ENCODE assay signal across 9 cellular contexts in the genomic region with DNA sequence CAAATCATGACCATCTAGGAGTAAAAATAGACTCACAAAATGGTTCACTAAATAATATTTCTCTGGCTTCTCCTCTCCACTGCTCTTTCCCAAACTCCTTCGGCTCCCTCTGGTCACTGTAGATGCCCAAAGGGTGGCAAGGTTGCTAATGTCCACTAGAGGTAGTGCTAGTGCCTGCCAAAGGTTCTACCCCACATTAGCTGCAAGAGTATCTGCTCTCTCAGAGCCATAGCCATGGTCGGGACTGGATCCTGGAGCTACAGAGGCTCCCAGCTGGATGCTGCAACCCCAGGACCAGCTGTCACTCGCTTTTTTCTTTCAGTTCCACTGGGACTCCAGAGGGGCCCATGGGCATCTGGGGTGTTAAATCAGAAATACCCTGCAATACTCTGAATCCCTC. TPM values are rescaled to one million over a fixed set of nuclear protein-coding genes. Genes with fewer than 3 reads are reported as not detected.
DNase-seq lines count a peak whose midpoint lies in the region; ATAC-seq and TF ChIP-seq lines count a peak whose summit lies in the region.
"Had no signal": no experiment of that assay in that cellular context is flagged by ENCODE, and none has a peak within 500 bp of the region (broad histone marks: within the 10 kb centered on the region; RNA-seq: fewer than 3 reads in every experiment).

No MANE protein-coding gene starts in this region.

- H3K4me1 Mint-ChIP-seq in chondrocyte (ENCODE audit: low read depth): no peaks in the 10 kb centered on the region
- no peaks in the 10 kb centered on the region for H3K4me1 Mint-ChIP-seq in T-helper 17 cell

- no peak overlapping the region for H3K23ac ChIP-seq in trophoblast cell (ENCODE audit: low read length)

- H3K27me3 Mint-ChIP-seq in chondrocyte (ENCODE audit: low read depth): peaks cover 12% of the 10 kb centered on the region
- peaks cover 18% of the 10 kb centered on the region for H3K27me3 Mint-ChIP-seq in T-helper 17 cell

- no peak overlapping the region for H3K4me2 ChIP-seq in trophoblast cell (ENCODE audit: low read length)
- H3K4me2 ChIP-seq: BLaER1 had no signal

- H3K9ac ChIP-seq in trophoblast cell (ENCODE audit: low read length): no peak overlapping the region
- H3K9ac ChIP-seq: BLaER1 had no signal

- H3K27me3 ChIP-seq in trophoblast cell (ENCODE audit: insufficient read depth, low read length): no peaks in the 10 kb centered on the region
- H3K27me3 ChIP-seq: BLaER1 had no signal

- no peak overlapping the region for H2BK120ac ChIP-seq in trophoblast cell (ENCODE audit: insufficient read depth, low read length, poor library complexity)

- H3K36me3 Mint-ChIP-seq in chondrocyte (ENCODE audit: low read depth): no peaks in the 10 kb centered on the region
- H3K36me3 Mint-ChIP-seq in T-helper 17 cell (ENCODE audit: low read depth): no peaks in the 10 kb centered on the region

- H4K12ac ChIP-seq in trophoblast cell (ENCODE audit: low read depth, low read length): no peak overlapping the region

- no peak overlapping the region for H3K18ac ChIP-seq in trophoblast cell (ENCODE audit: low read length)

- H3K79me2 ChIP-seq in trophoblast cell (ENCODE audit: control insufficient read depth, insufficient read depth, low read length, poor library complexity): no peaks in the 10 kb centered on the region

- H3K27ac ChIP-seq in trophoblast cell (ENCODE audit: low read depth, low read length): no peak overlapping the region
- H3K27ac ChIP-seq: BLaER1 had no signal

- H3K36me3 ChIP-seq in trophoblast cell (ENCODE audit: control insufficient read depth in 1 of 2, insufficient read depth in 2 of 2, low read length in 2 of 2): no peaks in the 10 kb centered on the region
- H3K36me3 ChIP-seq: BLaER1 had no signal

- no peak overlapping the region for H2BK12ac ChIP-seq in trophoblast cell (ENCODE audit: low read length)

- H3K9me3 ChIP-seq in trophoblast cell (ENCODE audit: insufficient read depth, low read depth, low read length) (peaks cover 2% of the 10 kb centered on the region), T-helper 17 cell (ENCODE audit: control insufficient read depth, low read length, poor library complexity, severe bottlenecking) (no peaks in the 10 kb centered on the region)
- H3K9me3 ChIP-seq: BLaER1 had no signal

- no CpG with 5 or more reads among the region's 3 CpGs for WGBS in trophoblast cell (ENCODE audit: extremely low coverage, insufficient coverage, insufficient read length)

- no peaks in the 10 kb centered on the region for H3K9me3 Mint-ChIP-seq in chondrocyte (ENCODE audit: low read depth)

- H3K4me3 ChIP-seq in trophoblast cell (ENCODE audit: low read depth, low read length): no peak overlapping the region
- H3K4me3 ChIP-seq: BLaER1 had no signal

- ATAC-seq in GM21390 (IDR thresholded peaks at IDR 0.05; ENCODE audit: unreplicated experiment) (no peak), T-helper 17 cell (no peak)

- no peak overlapping the region for H3K4ac ChIP-seq in trophoblast cell (ENCODE audit: low read depth, low read length)

- H3K4me1 ChIP-seq in trophoblast cell (ENCODE audit: control insufficient read depth in 1 of 2, insufficient read depth in 2 of 2, low read length in 2 of 2): no peaks in the 10 kb centered on the region
- H3K4me1 ChIP-seq: BLaER1 had no signal

- peak; percentile 40 for DNase-seq in NCI-H2107 treated with DMSO at 0.1 percent for 48 hours (lab: John Stamatoyannopoulos, UW; ENCODE audit: unreplicated experiment)
- DNase-seq in NCI-H2107 (lab: John Stamatoyannopoulos, UW): no peak
- DNase-seq in NCI-H2171 (lab: John Stamatoyannopoulos, UW): peak; percentile 71
- DNase-seq in chondrocyte (ENCODE audit: low spot score): no peak
- peak; percentile 31 to 58 for DNase-seq in trophoblast cell
- no peak for DNase-seq in effector CD8-positive, alpha-beta T cell (lab: John Stamatoyannopoulos, UW)
- DNase-seq in T-helper 17 cell: no peak

- H3K27ac Mint-ChIP-seq in chondrocyte (ENCODE audit: unreplicated experiment) (no peak overlapping the region), T-helper 17 cell (no peak overlapping the region)

- H3K4me3 Mint-ChIP-seq in chondrocyte (ENCODE audit: unreplicated experiment): no peak overlapping the region
- H3K4me3 Mint-ChIP-seq in T-helper 17 cell: no peak overlapping the region

- H4K8ac ChIP-seq in trophoblast cell (ENCODE audit: low read depth, low read length): no peak overlapping the region

- H2AK5ac ChIP-seq in trophoblast cell (ENCODE audit: low read length): no peak overlapping the region

- H2BK5ac ChIP-seq in trophoblast cell (ENCODE audit: low read depth, low read length, poor library complexity): no peak overlapping the region

- TF ChIP-seq CTCF in chondrocyte (IDR thresholded peaks at IDR 0.05): peak; percentile 70

- no peak overlapping the region for H4K91ac ChIP-seq in trophoblast cell (ENCODE audit: low read depth, low read length)

- no peak overlapping the region for H3K14ac ChIP-seq in trophoblast cell (ENCODE audit: low read length)

- H2AFZ ChIP-seq in trophoblast cell (ENCODE audit: insufficient read depth, low read length, poor library complexity): no peak overlapping the region

- H3K79me1 ChIP-seq in trophoblast cell (ENCODE audit: low read length): no peaks in the 10 kb centered on the region

RNA-seq across cellular contexts. Expression of gene HTR3D, which starts 8.5 kb away (rescaled TPM):
- total RNA-seq in chondrocyte: not detected in 3 replicates
- not detected in 2 replicates for polyA plus RNA-seq in trophoblast cell (2013)
- not detected for total RNA-seq in T-helper 17 cell

RNA-seq across cellular contexts. Expression of gene HTR3C, which starts 12.8 kb away (rescaled TPM):
- not detected in 3 replicates for total RNA-seq in chondrocyte
- not detected in 2 replicates for polyA plus RNA-seq in trophoblast cell (2013)
- not detected for total RNA-seq in T-helper 17 cell

RNA-seq across cellular contexts. Expression of gene ABCC5, which starts 22.3 kb away (rescaled TPM):
- total RNA-seq in chondrocyte (22.0 to 26.8 TPM (median 23.8 TPM) in 3 replicates), T-helper 17 cell (10 to 100 TPM; 17.5 to 17.6 TPM)
- 24.7 and 25.4 TPM in 2 replicates for polyA plus RNA-seq in trophoblast cell (2013)

RNA-seq across cellular contexts. Expression of gene HTR3E, which starts 56.9 kb away (rescaled TPM):
- total RNA-seq in chondrocyte: not detected in 3 replicates
- polyA plus RNA-seq in trophoblast cell (2013): not detected in 2 replicates
- not detected for total RNA-seq in T-helper 17 cell

Comparison
In these comparisons a context has a peak if more than half of its experiments do, and no peak if none do; other contexts are left out.
1. DNase-seq: peak in NCI-H2107 treated with DMSO at 0.1 percent for 48 hours (single experiment), NCI-H2171 (single experiment) and trophoblast cell (2 of 2); none in NCI-H2107 (single experiment), chondrocyte (single experiment), effector CD8-positive, alpha-beta T cell (single experiment) and T-helper 17 cell (0 of 3).